ENCODE assay signal across 1 cellular context in genomic region chr17:72604518-72604917, GRCh38.
TF ChIP-seq lines count a peak whose summit lies in the region.

No MANE protein-coding gene starts in this region.

TF ChIP-seq in HepG2, 621 proteins besides CTCF, POLR2A, EP300 and RAD21 (continued from another document and continues in another):
- no peak for TF ChIP-seq RARG (CRISPR knock-in tag; IDR thresholded peaks at IDR 0.05; ENCODE audit: low read depth)
- TF ChIP-seq ZNF280D (CRISPR knock-in tag; IDR thresholded peaks at IDR 0.05): no peak
- no peak for TF ChIP-seq ZFYVE20 (CRISPR knock-in tag; IDR thresholded peaks at IDR 0.05; ENCODE audit: borderline replicate concordance, low read depth)
- TF ChIP-seq PHF20 (CRISPR knock-in tag; IDR thresholded peaks at IDR 0.05): peak; percentile 7; the same call in 1 of the 2 replicates
- no peak for TF ChIP-seq ZNF713 (CRISPR knock-in tag; IDR thresholded peaks at IDR 0.05)
- no peak for TF ChIP-seq ZNF101 (CRISPR knock-in tag; IDR thresholded peaks at IDR 0.05; ENCODE audit: borderline replicate concordance, low read depth)
- TF ChIP-seq ZNF142 (CRISPR knock-in tag; IDR thresholded peaks at IDR 0.05): no peak
- TF ChIP-seq GPBP1L1 (CRISPR knock-in tag; IDR thresholded peaks at IDR 0.05): no peak
- no peak for TF ChIP-seq ZC3H4 (CRISPR knock-in tag; IDR thresholded peaks at IDR 0.05; ENCODE audit: borderline replicate concordance)
- no peak for TF ChIP-seq HMGA1 (CRISPR knock-in tag; conservative IDR thresholded peaks at IDR 0.05)
- TF ChIP-seq MAFF (IDR thresholded peaks at IDR 0.05; ENCODE audit: low read depth, low read length): no peak
- TF ChIP-seq LRRFIP1 (CRISPR knock-in tag; conservative IDR thresholded peaks at IDR 0.05): no peak
- no peak for TF ChIP-seq ZNF784 (CRISPR knock-in tag; IDR thresholded peaks at IDR 0.05; ENCODE audit: borderline replicate concordance)
- no peak for TF ChIP-seq CEBPZ (IDR thresholded peaks at IDR 0.05; ENCODE audit: low read length)
- no peak for TF ChIP-seq AFF4 (CRISPR knock-in tag; IDR thresholded peaks at IDR 0.05)
- peak; percentile 82 for TF ChIP-seq TFE3 (CRISPR knock-in tag; IDR thresholded peaks at IDR 0.05)
- TF ChIP-seq E2F2 (CRISPR knock-in tag; IDR thresholded peaks at IDR 0.05; ENCODE audit: borderline replicate concordance): no peak
- peak; percentile 21; the same call in 1 of the 2 replicates for TF ChIP-seq ZMYM4 (CRISPR knock-in tag; IDR thresholded peaks at IDR 0.05)
- no peak for TF ChIP-seq MBD4 (IDR thresholded peaks at IDR 0.05; ENCODE audit: borderline replicate concordance, low read length)
- peak; percentile 68; the same call in 1 of the 2 replicates for TF ChIP-seq ZNF878 (CRISPR knock-in tag; IDR thresholded peaks at IDR 0.05)
- TF ChIP-seq KLF16 (CRISPR knock-in tag; IDR thresholded peaks at IDR 0.05): peak in 1 of 2 experiments; percentile 73; a peak in 2 of 4 replicates
- peak; percentile 80 for TF ChIP-seq SOX5 (CRISPR knock-in tag; IDR thresholded peaks at IDR 0.05; ENCODE audit: borderline replicate concordance)
- TF ChIP-seq YEATS2 (CRISPR knock-in tag; IDR thresholded peaks at IDR 0.05; ENCODE audit: borderline replicate concordance): peak; percentile 59; the same call in 1 of the 2 replicates
- no peak for TF ChIP-seq NFIB (CRISPR knock-in tag; IDR thresholded peaks at IDR 0.05; ENCODE audit: borderline replicate concordance)
- no peak for TF ChIP-seq ZNF850 (CRISPR knock-in tag; conservative IDR thresholded peaks at IDR 0.05)
- no peak; the same call in 1 of the 2 replicates for TF ChIP-seq MYC (CRISPR knock-in tag; IDR thresholded peaks at IDR 0.05; ENCODE audit: borderline replicate concordance)
- no peak for TF ChIP-seq FOXM1 (CRISPR knock-in tag; IDR thresholded peaks at IDR 0.05)
- TF ChIP-seq ZNF263 (CRISPR knock-in tag; IDR thresholded peaks at IDR 0.05): no peak
